In genomic region chr9:17402309-17402708, GRCh38 we compare ENCODE assay signal across 10 cellular contexts.
DNase-seq lines count a peak whose midpoint lies in the region; ATAC-seq and TF ChIP-seq lines count a peak whose summit lies in the region.
"Had no signal": no experiment of that assay in that cellular context is flagged by ENCODE, and none has a peak within 500 bp of the region (broad histone marks: within the 10 kb centered on the region; RNA-seq: fewer than 3 reads in every experiment).

No MANE protein-coding gene starts in this region.

- no peak for DNase-seq in AG04449 (ENCODE audit: low read depth, low spot score)
- DNase-seq in HEK293T (ENCODE audit: extremely low spot score), result peak; percentile 5
- peak; percentile 7 for DNase-seq in RWPE1 (ENCODE audit: low spot score)
- peak; percentile 10 for DNase-seq in fibroblast of the conjunctiva (ENCODE audit: low read depth)
- DNase-seq in activated CD8-positive, alpha-beta memory T cell treated with anti-CD3 and anti-CD28 coated beads, Interleukin-2, amount 50 U/mL, for 48 hours, result no peak
- DNase-seq in stimulated activated CD4-positive, alpha-beta T cell treated with anti-CD3 and anti-CD28 coated beads, Interleukin-1b, Interleukin-23, amount 100 ng/mL, for 48 hours, result no peak
- DNase-seq in nucleus accumbens (lab: John Stamatoyannopoulos, UW), result no peak
- DNase-seq: amygdala, immature natural killer cell had no signal

- POLR2A ChIA-PET in AG04449 (lab: Yijun Ruan, JAX) (no interaction called here), HEK293T (lab: Yijun Ruan, JAX) (no interaction called here), RWPE1 (lab: Yijun Ruan, JAX; ENCODE audit: low non-redundant PET) (no interaction called here)

- CTCF ChIA-PET in AG04449 (lab: Yijun Ruan, JAX) (interaction anchor here (0.8 to 1.8 kb wide), 6 partner anchors 12 to 338 kb away, joined by 3 to 9 read pairs (median 5); no protein-coding TSS in a partner anchor), HEK293T (lab: Yijun Ruan, JAX) (interaction anchor here (1.2 kb wide), 1 partner anchor 339 kb away, joined by 3 read pairs; no protein-coding TSS in a partner anchor), RWPE1 (lab: Yijun Ruan, JAX) (interaction anchor here (0.7 to 1.0 kb wide), 4 partner anchors 11 to 1458 kb away, joined by 3 to 5 read pairs (median 3); no protein-coding TSS in a partner anchor)

- peak; percentile 7 for TF ChIP-seq CTCF in AG04449 (IDR thresholded peaks at IDR 0.05; ENCODE audit: insufficient read depth, low read length, missing control alignments)
- no peak for TF ChIP-seq CTCF in RWPE1 (conservative IDR thresholded peaks at IDR 0.05; ENCODE audit: low read depth)

- no peak overlapping the region for H3K27ac ChIP-seq in RWPE1

- no peak for ATAC-seq in HG03025 (IDR thresholded peaks at IDR 0.05; ENCODE audit: low FRiP score, unreplicated experiment)

- H3K4me3 ChIP-seq in AG04449 (ENCODE audit: low read depth, low read length), result no peak overlapping the region

TF ChIP-seq in HEK293T, 16 proteins besides CTCF, POLR2A, EP300 and RAD21:
- TF ChIP-seq ZNF384 (IDR thresholded peaks at IDR 0.05) (no peak), CTBP1 (IDR thresholded peaks at IDR 0.05; ENCODE audit: borderline replicate concordance) (no peak), BHLHE40 (IDR thresholded peaks at IDR 0.05; ENCODE audit: borderline replicate concordance) (no peak), NFRKB (IDR thresholded peaks at IDR 0.05) (no peak), HDGF (IDR thresholded peaks at IDR 0.05; ENCODE audit: borderline replicate concordance) (no peak), FOXM1 (IDR thresholded peaks at IDR 0.05; ENCODE audit: borderline replicate concordance) (no peak), TARDBP (IDR thresholded peaks at IDR 0.05) (no peak), PKNOX1 (IDR thresholded peaks at IDR 0.05) (no peak), SP1 (IDR thresholded peaks at IDR 0.05) (no peak), SUZ12 (IDR thresholded peaks at IDR 0.05) (no peak), LEF1 (IDR thresholded peaks at IDR 0.05; ENCODE audit: borderline replicate concordance) (no peak), FOXA1 (IDR thresholded peaks at IDR 0.05) (no peak), ARNT (IDR thresholded peaks at IDR 0.05) (no peak), FOXK2 (IDR thresholded peaks at IDR 0.05) (no peak), ELF4 (IDR thresholded peaks at IDR 0.05) (no peak), L3MBTL2 (conservative IDR thresholded peaks at IDR 0.05) (no peak)

Comparison
In these comparisons a context has a peak if more than half of its experiments do, and no peak if none do; other contexts are left out.
1. DNase-seq: peak in HEK293T (single experiment), RWPE1 (single experiment) and fibroblast of the conjunctiva (single experiment); none in AG04449 (single experiment), activated CD8-positive, alpha-beta memory T cell treated with anti-CD3 and anti-CD28 coated beads, Interleukin-2, amount 50 U/mL, for 48 hours (single experiment), stimulated activated CD4-positive, alpha-beta T cell treated with anti-CD3 and anti-CD28 coated beads, Interleukin-1b, Interleukin-23, amount 100 ng/mL, for 48 hours (single experiment) and nucleus accumbens (0 of 56).